8 cellular contexts compared by ENCODE assay signal in the genomic region with DNA sequence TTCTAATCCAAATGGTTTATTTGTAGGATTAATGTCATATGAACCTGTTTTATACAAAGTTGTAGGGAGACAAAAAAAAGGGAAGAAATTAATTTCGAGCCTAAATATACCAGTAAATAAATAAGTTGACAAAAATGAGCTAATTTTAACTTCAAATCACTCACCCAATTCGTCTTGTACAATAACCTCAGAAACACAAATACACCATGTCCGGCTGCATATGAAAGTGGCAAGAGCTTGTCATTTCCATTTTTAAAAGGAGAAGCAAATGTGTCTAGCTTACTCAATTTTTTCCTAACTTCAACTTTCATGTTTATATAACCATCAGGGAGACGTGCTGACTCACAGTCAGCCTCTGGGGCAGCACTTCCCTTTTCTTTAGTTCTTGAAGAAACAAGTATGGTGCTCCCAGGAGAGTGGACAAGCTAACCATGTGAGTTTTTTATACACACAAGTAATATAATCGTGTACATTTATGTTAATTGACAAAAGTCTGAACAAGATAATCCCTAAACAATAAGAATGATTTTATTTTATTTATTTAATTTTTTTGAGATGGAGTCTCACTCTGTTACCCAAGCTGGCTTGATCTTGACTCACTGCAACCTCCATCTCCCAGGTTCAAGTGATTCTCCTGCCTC. TPM values are rescaled to one million over a fixed set of nuclear protein-coding genes. Genes with fewer than 3 reads are reported as not detected.
DNase-seq lines count a peak whose midpoint lies in the region; ATAC-seq and TF ChIP-seq lines count a peak whose summit lies in the region.

No MANE protein-coding gene starts in this region.

- peaks cover 7 to 15% of the 10 kb centered on the region in 2 donors for H3K4me1 ChIP-seq in ascending aorta
- peaks cover 0 to 46% of the 10 kb centered on the region in 2 donors for H3K4me1 ChIP-seq in left lung
- peaks cover 0 to 4% of the 10 kb centered on the region in 2 donors for H3K4me1 ChIP-seq in aorta (ENCODE audit: control insufficient read depth in 1 of 2, insufficient read depth in 2 of 2, low read length in 2 of 2)

- TF ChIP-seq CTCF in GM10266 (IDR thresholded peaks at IDR 0.05; ENCODE audit: control insufficient read depth, insufficient read depth, low read depth, missing control alignments) = no peak
- TF ChIP-seq CTCF in ascending aorta (IDR thresholded peaks at IDR 0.05) = no peak
- TF ChIP-seq CTCF in left lung (IDR thresholded peaks at IDR 0.05) = no peak

- intact Hi-C loops in ascending aorta (cut with DNase I) = loop anchor here (2.0 to 10.0 kb wide), 3 partner anchors 197 to 531 kb away; no protein-coding TSS in a partner anchor
- intact Hi-C loops in left lung (cut with DNase I) = no loop called here
- intact Hi-C loops in aorta (cut with DNase I) = loop anchor here (5.0 to 10.0 kb wide), 4 partner anchors 141 to 451 kb away; no protein-coding TSS in a partner anchor

- 0 to 2% methylated on average over 5 of the region's 5 CpGs for WGBS in aorta, 2 donors

- no peak overlapping the region for H3K4me3 ChIP-seq in ascending aorta
- no peak overlapping the region for H3K4me3 ChIP-seq in left lung
- no peak overlapping the region for H3K4me3 ChIP-seq in aorta (ENCODE audit: low read length in 2 of 2)

- H3K36me3 ChIP-seq in ascending aorta = no peaks in the 10 kb centered on the region
- no peaks in the 10 kb centered on the region for H3K36me3 ChIP-seq in left lung
- no peaks in the 10 kb centered on the region for H3K36me3 ChIP-seq in aorta (ENCODE audit: control insufficient read depth in 1 of 2, insufficient read depth in 2 of 2, low read length in 1 of 2)

- DNase-seq in GM10266 (ENCODE audit: extremely low spot score) (peak; percentile 61), KBM-7 (peak; percentile 90), ascending aorta (ENCODE audit: low spot score in 2 of 2) (peak; percentile 68 to 88), left lung (peak in 1 of 2 donors; percentile 79), aorta (peak in 1 of 2 donors; percentile 85), NCI-H82 treated with DMSO at 0.1 percent for 48 hours (lab: John Stamatoyannopoulos, UW; ENCODE audit: unreplicated experiment) (no peak)
- no peak for DNase-seq in stimulated activated CD8-positive, alpha-beta memory T cell treated with anti-CD3 and anti-CD28 coated beads, Interleukin-4, amount 100 ng/mL, for 48 hours

- H3K9me3 ChIP-seq in ascending aorta (no peaks in the 10 kb centered on the region), left lung (no peaks in the 10 kb centered on the region), aorta (ENCODE audit: control insufficient read depth, low read length) (no peaks in the 10 kb centered on the region)

- H3K27me3 ChIP-seq in ascending aorta = no peaks in the 10 kb centered on the region
- no peaks in the 10 kb centered on the region for H3K27me3 ChIP-seq in left lung
- no peaks in the 10 kb centered on the region for H3K27me3 ChIP-seq in aorta (ENCODE audit: control insufficient read depth in 1 of 2, insufficient read depth in 2 of 2, low read length in 1 of 2)

- in situ Hi-C loops in KBM-7 (cut with MboI; ENCODE audit: low pct_unique_long_range_greater_than_20kb, low sequenced_read_pairs) = no loop called here

- H3K27ac ChIP-seq in ascending aorta (peak overlapping the region; percentile 58 to 71), left lung (peak overlapping the region; percentile 67 to 91), aorta (ENCODE audit: low read depth in 1 of 2, low read length in 2 of 2) (no peak overlapping the region)

- peak; percentile 87 for ATAC-seq in GM21528 (IDR thresholded peaks at IDR 0.05; ENCODE audit: low FRiP score, unreplicated experiment)
- peak; percentile 85 for ATAC-seq in left lung
- ATAC-seq in aorta (ENCODE audit: low FRiP score) = peak; percentile 86

RNA-seq across cellular contexts. Expression of gene SGK1, which starts 55.5 kb away (rescaled TPM):
- total RNA-seq in ascending aorta = 200 TPM
- total RNA-seq in left lung = 100 to 1,000 TPM; 154 to 236 TPM
- 100 to 1,000 TPM in 1 of 2 donors, 10 to 100 TPM in 1; 89.7 to 122 TPM for total RNA-seq in aorta
- polyA plus RNA-seq in aorta = 100 to 1,000 TPM in 1 of 2 donors, 10 to 100 TPM in 1; 11.3 to 150 TPM

Comparison
In these comparisons a context has a peak if more than half of its experiments do, and no peak if none do; other contexts are left out.
1. DNase-seq: peak in GM10266 (single experiment), KBM-7 (single experiment) and ascending aorta (2 of 2); none in NCI-H82 treated with DMSO at 0.1 percent for 48 hours (single experiment) and stimulated activated CD8-positive, alpha-beta memory T cell treated with anti-CD3 and anti-CD28 coated beads, Interleukin-4, amount 100 ng/mL, for 48 hours (single experiment).
2. H3K27ac ChIP-seq: peak in ascending aorta (2 of 2) and left lung (2 of 2); none in aorta (0 of 2).
3. intact Hi-C loops: an anchor here in ascending aorta (2.0 to 10.0 kb wide) and aorta (5.0 to 10.0 kb wide); none called in left lung.
4. Peak in every context shown above with its lines, with median percentiles within 50 percentile points of each other: ATAC-seq.